8 cellular contexts compared by ENCODE assay signal in genomic region chr19:1438035-1438932, GRCh38. TPM values are rescaled to one million over a fixed set of nuclear protein-coding genes. Genes with fewer than 3 reads are reported as not detected.
DNase-seq lines count a peak whose midpoint lies in the region; ATAC-seq and TF ChIP-seq lines count a peak whose summit lies in the region.

Gene RPS15, plus strand, starts transcription at chr19:1438396. Its CDS starts 30 bp downstream, at chr19:1438426.

- H3K27me3 ChIP-seq in heart left ventricle (no peaks in the 10 kb centered on the region), upper lobe of left lung (no peaks in the 10 kb centered on the region)

- peaks cover 8 to 64% (median 57%) of the 10 kb centered on the region in 9 donors for H3K36me3 ChIP-seq in heart left ventricle
- H3K36me3 ChIP-seq in upper lobe of left lung, result peaks cover 32 to 62% (median 51%) of the 10 kb centered on the region in 4 donors

- TF ChIP-seq POLR2A in heart left ventricle (IDR thresholded peaks at IDR 0.05), result peak in 1 of 2 donors; percentile 95
- peak; percentile 58 to 95 (median 82) for TF ChIP-seq POLR2A in upper lobe of left lung (IDR thresholded peaks at IDR 0.05)

- peak; percentile 91 for ATAC-seq in HG02798 (IDR thresholded peaks at IDR 0.05; ENCODE audit: poor library complexity, unreplicated experiment)
- ATAC-seq in heart left ventricle, result peak; percentile 86 to 95 (median 91)
- ATAC-seq in upper lobe of left lung (ENCODE audit: low FRiP score in 2 of 2), result peak; percentile 96 to 97

- H3K27ac ChIP-seq in adipose tissue (ENCODE audit: low read depth, low read length) (peak within 1 kb of the TSS; percentile 80), heart left ventricle (peak within 1 kb of the TSS; percentile 78 to 94 (median 90)), upper lobe of left lung (peak within 1 kb of the TSS; percentile 87 to 95 (median 90))

- H3K9me3 ChIP-seq in heart left ventricle, result no peaks in the 10 kb centered on the region
- H3K9me3 ChIP-seq in upper lobe of left lung, result no peaks in the 10 kb centered on the region

- 1 to 2% (median 1%) methylated on average over 78 to 100 of the region's 100 CpGs for WGBS in adipose tissue, 3 donors
- 1 to 2% (median 1%) methylated on average over 42 to 100 of the region's 100 CpGs for WGBS in heart left ventricle, 4 donors
- WGBS in upper lobe of left lung, 2 donors, result 2 to 6% methylated on average over 16 to 61 of the region's 100 CpGs

- DNase-seq in NCI-H146 (lab: John Stamatoyannopoulos, UW), result peak; percentile 86
- peak; percentile 93 to 97 (median 94) for DNase-seq in T-helper 1 cell
- DNase-seq in heart left ventricle, result peak; percentile 95 to 99 (median 96)
- peak; percentile 99 for DNase-seq in posterior vena cava (ENCODE audit: low spot score)
- DNase-seq in upper lobe of left lung, result peak; percentile 94 to 99

- intact Hi-C loops in heart left ventricle (cut with DNase I), result loop anchor here in 1 of 10 donors (5.0 kb wide), 1 partner anchor 161 kb away; the partner anchor contains the start of gene FAM174C
- intact Hi-C loops in posterior vena cava (cut with DNase I), result no loop called here

- H3K4me1 ChIP-seq in heart left ventricle (peaks cover 2 to 30% (median 20%) of the 10 kb centered on the region in 12 donors), upper lobe of left lung (peaks cover 16 to 29% (median 22%) of the 10 kb centered on the region in 4 donors)

- no peak for TF ChIP-seq EP300 in upper lobe of left lung (IDR thresholded peaks at IDR 0.05)

- TF ChIP-seq CTCF in GM12874 (IDR thresholded peaks at IDR 0.05; ENCODE audit: insufficient read depth, low read depth, low read length), result peak; percentile 97
- TF ChIP-seq CTCF in heart left ventricle (IDR thresholded peaks at IDR 0.05), result peak; percentile 89 to 99 (median 94)
- TF ChIP-seq CTCF in upper lobe of left lung (IDR thresholded peaks at IDR 0.05), result peak; percentile 89 to 99 (median 98)

- peak within 1 kb of the TSS; percentile 57 to 100 (median 92) for H3K4me3 ChIP-seq in heart left ventricle
- H3K4me3 ChIP-seq in upper lobe of left lung, result peak within 1 kb of the TSS; percentile 65 to 88 (median 82)

RNA-seq across cellular contexts. Expression of gene RPS15, which starts in this region (rescaled TPM):
- polyA plus RNA-seq in adipose tissue, result 1,000 to 10,000 TPM; 2,434 to 3,362 (median 3,351) TPM
- 1,000 to 10,000 TPM in 2 of 9 donors, 100 to 1,000 TPM in 7; 468 to 2,348 (median 669) TPM for total RNA-seq in heart left ventricle
- 1,000 to 10,000 TPM; 2,165 to 2,683 TPM for polyA plus RNA-seq in heart left ventricle
- 100 to 1,000 TPM; 722 to 743 TPM for total RNA-seq in posterior vena cava
- total RNA-seq in upper lobe of left lung, result 1,000 to 10,000 TPM in 5 of 6 donors, 100 to 1,000 TPM in 1; 825 to 2,012 (median 1,317) TPM

Comparison
In these comparisons a context has a peak if more than half of its experiments do, and no peak if none do; other contexts are left out.
1. Peak in every context shown above with its lines: DNase-seq, ATAC-seq, H3K4me3 ChIP-seq and H3K27ac ChIP-seq.